In the genomic region with DNA sequence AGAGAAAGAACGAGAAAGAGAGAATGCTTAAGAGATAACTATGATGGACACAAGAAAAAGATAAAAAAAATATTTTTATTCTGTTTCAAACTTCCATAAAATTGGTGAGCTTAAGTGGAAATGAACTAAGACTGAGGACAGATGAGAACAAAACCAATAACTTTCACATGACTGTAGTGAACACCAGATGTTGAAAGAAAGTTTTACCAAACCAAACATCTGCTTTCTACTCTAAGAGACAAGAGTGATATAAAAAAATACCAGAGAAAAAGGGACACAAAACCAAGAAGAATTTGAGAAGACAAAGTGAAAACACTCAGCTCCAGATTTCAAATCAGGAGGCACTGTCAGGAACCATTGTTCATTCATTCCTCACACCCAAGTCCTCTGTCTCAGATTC, we compare ENCODE assay signal across 27 cellular contexts.
"Had no signal": no experiment of that assay in that cellular context is flagged by ENCODE, and none has a peak within 500 bp of the region (broad histone marks: within the 10 kb centered on the region; RNA-seq: fewer than 3 reads in every experiment).

No MANE protein-coding gene starts in this region.

- H3K4me3 Mint-ChIP-seq: dendritic cell treated with granulocyte-macrophage colony-stimulating factor and Interleukin-4, amounts not matched to agents 40 ng/mL and 50 ng/mL, for 4 days; effector memory CD8-positive, alpha-beta T cell; memory B cell; mesothelial cell of epicardium; natural killer cell; neural crest cell; stimulated activated effector memory CD8-positive, alpha-beta T cell treated with anti-CD3 and anti-CD28 coated beads, Interleukin-12 subunit alpha, Interleukin-12 subunit beta, amount 100 ng/mL, for 72 hours; stimulated activated naive CD8-positive, alpha-beta T cell treated with anti-CD3 and anti-CD28 coated beads, Interleukin-15, amount 100 ng/mL, for 72 hours had no signal

- H3K36me3 Mint-ChIP-seq: memory B cell; mesothelial cell of epicardium; natural killer cell; stimulated activated effector memory CD8-positive, alpha-beta T cell treated with anti-CD3 and anti-CD28 coated beads, Interleukin-12 subunit alpha, Interleukin-12 subunit beta, amount 100 ng/mL, for 72 hours had no signal

- H3K4me1 Mint-ChIP-seq: memory B cell; natural killer cell; stimulated activated effector memory CD8-positive, alpha-beta T cell treated with anti-CD3 and anti-CD28 coated beads, Interleukin-12 subunit alpha, Interleukin-12 subunit beta, amount 100 ng/mL, for 72 hours had no signal

- H3K27ac Mint-ChIP-seq: dendritic cell treated with granulocyte-macrophage colony-stimulating factor and Interleukin-4, amounts not matched to agents 40 ng/mL and 50 ng/mL, for 4 days; effector memory CD8-positive, alpha-beta T cell; memory B cell; mesothelial cell of epicardium; natural killer cell; progenitor cell of endocrine pancreas; stimulated activated effector memory CD8-positive, alpha-beta T cell treated with anti-CD3 and anti-CD28 coated beads, Interleukin-12 subunit alpha, Interleukin-12 subunit beta, amount 100 ng/mL, for 72 hours had no signal

- H3K9me3 Mint-ChIP-seq: dendritic cell treated with granulocyte-macrophage colony-stimulating factor and Interleukin-4, amounts not matched to agents 40 ng/mL and 50 ng/mL, for 4 days; effector memory CD8-positive, alpha-beta T cell; neural crest cell; stimulated activated effector memory CD8-positive, alpha-beta T cell treated with anti-CD3 and anti-CD28 coated beads, Interleukin-12 subunit alpha, Interleukin-12 subunit beta, amount 100 ng/mL, for 72 hours had no signal

- H3K27me3 Mint-ChIP-seq: dendritic cell treated with granulocyte-macrophage colony-stimulating factor and Interleukin-4, amounts not matched to agents 40 ng/mL and 50 ng/mL, for 4 days; progenitor cell of endocrine pancreas had no signal

- ATAC-seq: effector memory CD8-positive, alpha-beta T cell; foreskin keratinocyte; left cardiac atrium; lower lobe of right lung; natural killer cell; right cardiac atrium; upper lobe of right lung had no signal

- DNase-seq: effector memory CD8-positive, alpha-beta T cell; erythroblast; foreskin keratinocyte; head of caudate nucleus; kidney; left cardiac atrium; left ventricle myocardium inferior; lower lobe of right lung; natural killer cell; ovary; right cardiac atrium; stimulated activated CD4-positive, alpha-beta T cell treated with anti-CD3 and anti-CD28 coated beads, Interleukin-4, amount 100 ng/mL, for 1 hour; stimulated activated naive CD8-positive, alpha-beta T cell treated with anti-CD3 and anti-CD28 coated beads, Interleukin-15, amount 100 ng/mL, for 72 hours; testis; upper lobe of right lung had no signal

- FAIRE-seq: colon, endothelial cell of umbilical vein, kidney had no signal

- H3K4me3 ChIP-seq: hepatocyte, left ventricle myocardium inferior, lower lobe of right lung, ovary, smooth muscle cell, testis, tibial nerve, upper lobe of right lung, vagina had no signal
